Comparison of ENCODE assay signal across 15 cellular contexts in the genomic region with DNA sequence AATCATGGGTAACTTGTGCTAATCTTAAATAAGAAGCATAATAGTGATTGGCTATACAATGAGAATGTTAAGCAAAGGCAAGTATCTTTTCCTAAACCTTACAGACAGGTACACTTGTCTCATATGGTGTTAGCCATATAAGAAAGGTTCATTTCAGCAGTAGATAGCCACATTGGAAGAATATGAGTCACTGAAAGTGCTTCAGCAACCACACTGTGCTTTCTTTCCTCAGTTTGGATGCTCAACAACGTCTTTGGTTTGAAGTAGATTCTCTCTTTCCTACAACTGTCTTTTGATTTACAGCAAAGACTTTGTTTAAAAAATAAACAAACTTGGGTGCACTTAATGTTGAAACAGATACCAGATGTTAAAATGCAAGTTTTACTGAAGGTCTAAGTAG. TPM values are rescaled to one million over a fixed set of nuclear protein-coding genes. Genes with fewer than 3 reads are reported as not detected.
A peak's percentile ranks its signal among the peaks of the same experiment; 100 is the strongest.
DNase-seq lines count a peak whose midpoint lies in the region; ATAC-seq, FAIRE-seq and TF ChIP-seq lines count a peak whose summit lies in the region.
"Had no signal": no experiment of that assay in that cellular context is flagged by ENCODE, and none has a peak within 500 bp of the region (broad histone marks: within the 10 kb centered on the region; RNA-seq: fewer than 3 reads in every experiment).

No MANE protein-coding gene starts in this region.

- no peak overlapping the region for H2AFZ ChIP-seq in H1 (ENCODE audit: low read length)

- POLR2A ChIA-PET in H1 (lab: Charles Lee; ENCODE audit: partially characterized antibody) = no interaction called here

- H2BK20ac ChIP-seq in H1 (ENCODE audit: low read length) = no peak overlapping the region

- no peaks in the 10 kb centered on the region for H3K27me3 ChIP-seq in H1 (replicated peaks in 1 of 4; ENCODE audit: control insufficient read depth in 3 of 4, extremely low read depth in 1 of 4, insufficient read depth in 3 of 4, low read length in 3 of 4)
- no peaks in the 10 kb centered on the region for H3K27me3 ChIP-seq in foreskin keratinocyte
- H3K27me3 ChIP-seq: SJSA1, upper lobe of left lung had no signal

- H3K36me3 ChIP-seq in H1 (ENCODE audit: control insufficient read depth in 2 of 4, insufficient read depth in 4 of 4, low read length in 3 of 4) = peaks cover 0 to 3% (median 0%) of the 10 kb centered on the region in 4 experiments; a peak in 1 of 8 replicates
- H3K36me3 ChIP-seq: SJSA1, upper lobe of left lung had no signal

- no peak overlapping the region for H4K91ac ChIP-seq in H1 (replicated peaks; ENCODE audit: insufficient read length, low read length)

- no peak overlapping the region for H2BK5ac ChIP-seq in H1 (ENCODE audit: low read depth, low read length)

- no peak for TF ChIP-seq CTCF in H1 (IDR thresholded peaks at IDR 0.05; ENCODE audit: control extremely low read depth in 1 of 3, insufficient read depth in 1 of 3, low read depth in 1 of 3, low read length in 3 of 3)
- TF ChIP-seq CTCF in foreskin keratinocyte (conservative IDR thresholded peaks at IDR 0.05) = no peak

- peaks cover 1% of the 10 kb centered on the region; the same call in 1 of the 2 replicates for H3K79me1 ChIP-seq in H1 (ENCODE audit: low read depth, low read length)

- H3K27ac ChIP-seq in H1 (ENCODE audit: low read depth, low read length) = no peak overlapping the region
- H3K27ac ChIP-seq in foreskin keratinocyte = no peak overlapping the region
- H3K27ac ChIP-seq: SJSA1, upper lobe of left lung had no signal

- no peak overlapping the region for H3K56ac ChIP-seq in H1 (replicated peaks; ENCODE audit: insufficient read length, low read depth, low read length)

- H2BK12ac ChIP-seq in H1 (ENCODE audit: low read depth, low read length) = no peak overlapping the region

- H4K5ac ChIP-seq in H1 (ENCODE audit: insufficient read length, low read depth, low read length) = no peak overlapping the region

- H3K4ac ChIP-seq in H1 (replicated peaks; ENCODE audit: insufficient read length, low read depth, low read length) = no peak overlapping the region

- no peak overlapping the region for H2AK5ac ChIP-seq in H1 (ENCODE audit: low read depth, low read length)

- FAIRE-seq in H1 (lab: Jason Lieb, UNC) = peak; percentile 42

- no peak overlapping the region for H3K14ac ChIP-seq in H1 (ENCODE audit: insufficient read length)

- peaks cover 11 to 13% of the 10 kb centered on the region in 2 experiments for H3K9me3 ChIP-seq in H1 (ENCODE audit: insufficient read depth in 2 of 2, low read depth in 1 of 2, low read length in 1 of 2)

- CTCF ChIA-PET in H1 (lab: Charles Lee; ENCODE audit: partially characterized antibody) = no interaction called here

- no peak for TF ChIP-seq EP300 in H1 (IDR thresholded peaks at IDR 0.05; ENCODE audit: borderline replicate concordance in 1 of 2, low read depth in 2 of 2, low read length in 2 of 2)

- peak; percentile 58 for ATAC-seq in GM18870 (IDR thresholded peaks at IDR 0.05; ENCODE audit: unreplicated experiment)
- ATAC-seq in GM21447 (IDR thresholded peaks at IDR 0.05; ENCODE audit: unreplicated experiment) = peak; percentile 52
- peak; percentile 72 for ATAC-seq in HG03135 (IDR thresholded peaks at IDR 0.05; ENCODE audit: unreplicated experiment)
- no peak for ATAC-seq in foreskin keratinocyte

- DNase-seq in H1 (ENCODE audit: low read depth in 1 of 2, low spot score in 2 of 2) = no peak
- no peak for DNase-seq in stimulated activated naive CD4-positive, alpha-beta T cell treated with Interleukin-2 at 50 U/mL for 16 hours (lab: John Stamatoyannopoulos, UW)
- DNase-seq in foreskin keratinocyte = no peak
- DNase-seq in stimulated activated CD4-positive, alpha-beta T cell treated with anti-CD3 and anti-CD28 coated beads, Interleukin-4, amount 100 ng/mL, for 24 hours = no peak
- no peak for DNase-seq in CD1c-positive myeloid dendritic cell (ENCODE audit: extremely low spot score)
- DNase-seq: cortex of kidney; GF-D8; NCI-H226; nephron progenitor cell; stimulated activated CD4-positive, alpha-beta T cell treated with anti-CD3 and anti-CD28 coated beads, Interleukin-2, amount 100 ng/mL, for 24 hours; upper lobe of left lung had no signal

- H3K4me2 ChIP-seq in H1 (ENCODE audit: insufficient read depth in 1 of 2, low read depth in 2 of 2, low read length in 2 of 2) = no peak overlapping the region

- no peaks in the 10 kb centered on the region for H3K23me2 ChIP-seq in H1 (ENCODE audit: low read depth, low read length)

- TF ChIP-seq RAD21 in H1 (IDR thresholded peaks at IDR 0.05 in 1 of 2, conservative IDR thresholded peaks at IDR 0.05 in 1 of 2; ENCODE audit: low read depth in 2 of 2, low read length in 2 of 2) = no peak

- no peak overlapping the region for H3K23ac ChIP-seq in H1 (ENCODE audit: insufficient read length)

- no peak overlapping the region for H2BK120ac ChIP-seq in H1 (replicated peaks; ENCODE audit: low read depth, low read length)

- peaks cover 0 to 78% of the 10 kb centered on the region in 2 experiments; a peak in 2 of 4 replicates for H3K79me2 ChIP-seq in H1 (ENCODE audit: control insufficient read depth in 1 of 2, insufficient read depth in 2 of 2, low read length in 2 of 2)

- no peak overlapping the region for H4K8ac ChIP-seq in H1 (ENCODE audit: extremely low read depth, insufficient read depth, low read length)

- H3K9ac ChIP-seq in H1 (replicated peaks in 1 of 4; ENCODE audit: extremely low read depth in 1 of 4, low read depth in 3 of 4, low read length in 3 of 4) = no peak overlapping the region

- TF ChIP-seq POLR2A in H1 (IDR thresholded peaks at IDR 0.05; ENCODE audit: control extremely low read depth in 1 of 2, low read depth in 2 of 2, low read length in 2 of 2) = no peak

- 0 out of 7 replicates have a peak, but pooled peaks cover 0 to 3% (median 0%) of the 10 kb centered on the region in 4 experiments for H3K4me1 ChIP-seq in H1 (replicated peaks in 1 of 4; ENCODE audit: control insufficient read depth in 3 of 4, insufficient read depth in 4 of 4, low read length in 3 of 4)
- H3K4me1 ChIP-seq in foreskin keratinocyte = no peaks in the 10 kb centered on the region
- H3K4me1 ChIP-seq: SJSA1 had no signal

- 96% methylated on average over 1 of the region's 1 CpG; no CpG with 5 or more reads in 1 of the 2 experiments for WGBS in H1 (ENCODE audit: extremely low coverage in 1 of 2, insufficient coverage in 1 of 2, insufficient read length in 1 of 2, insufficient replicate concordance in 2 of 2, low coverage in 1 of 2, low lambda C conversion rate in 2 of 2, missing lambda C conversion rate in 1 of 2), 2 experiments

- H3K4me3 ChIP-seq in H1 (ENCODE audit: extremely low read depth in 1 of 4, insufficient read depth in 2 of 4, low read depth in 3 of 4, low read length in 4 of 4) = no peak overlapping the region
- H3K4me3 ChIP-seq: SJSA1, upper lobe of left lung had no signal

- H2BK15ac ChIP-seq in H1 (ENCODE audit: low read length) = no peak overlapping the region

- no peak overlapping the region for H3K18ac ChIP-seq in H1 (ENCODE audit: extremely low read depth, low read length)

- H4K20me1 ChIP-seq in H1 (replicated peaks in 1 of 2; ENCODE audit: control insufficient read depth in 1 of 2, insufficient read depth in 2 of 2, low read length in 2 of 2) = no peaks in the 10 kb centered on the region

TF ChIP-seq in H1, 55 proteins besides CTCF, POLR2A, EP300 and RAD21 (continues in another document):
- TF ChIP-seq, protein P1, sequence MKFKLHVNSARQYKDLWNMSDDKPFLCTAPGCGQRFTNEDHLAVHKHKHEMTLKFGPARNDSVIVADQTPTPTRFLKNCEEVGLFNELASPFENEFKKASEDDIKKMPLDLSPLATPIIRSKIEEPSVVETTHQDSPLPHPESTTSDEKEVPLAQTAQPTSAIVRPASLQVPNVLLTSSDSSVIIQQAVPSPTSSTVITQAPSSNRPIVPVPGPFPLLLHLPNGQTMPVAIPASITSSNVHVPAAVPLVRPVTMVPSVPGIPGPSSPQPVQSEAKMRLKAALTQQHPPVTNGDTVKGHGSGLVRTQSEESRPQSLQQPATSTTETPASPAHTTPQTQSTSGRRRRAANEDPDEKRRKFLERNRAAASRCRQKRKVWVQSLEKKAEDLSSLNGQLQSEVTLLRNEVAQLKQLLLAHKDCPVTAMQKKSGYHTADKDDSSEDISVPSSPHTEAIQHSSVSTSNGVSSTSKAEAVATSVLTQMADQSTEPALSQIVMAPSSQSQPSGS (IDR thresholded peaks at IDR 0.05; ENCODE audit: low read length) = no peak
- TF ChIP-seq, protein P2, sequence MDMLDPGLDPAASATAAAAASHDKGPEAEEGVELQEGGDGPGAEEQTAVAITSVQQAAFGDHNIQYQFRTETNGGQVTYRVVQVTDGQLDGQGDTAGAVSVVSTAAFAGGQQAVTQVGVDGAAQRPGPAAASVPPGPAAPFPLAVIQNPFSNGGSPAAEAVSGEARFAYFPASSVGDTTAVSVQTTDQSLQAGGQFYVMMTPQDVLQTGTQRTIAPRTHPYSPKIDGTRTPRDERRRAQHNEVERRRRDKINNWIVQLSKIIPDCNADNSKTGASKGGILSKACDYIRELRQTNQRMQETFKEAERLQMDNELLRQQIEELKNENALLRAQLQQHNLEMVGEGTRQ (IDR thresholded peaks at IDR 0.05; ENCODE audit: low read length) = no peak
- TF ChIP-seq HDAC2 (IDR thresholded peaks at IDR 0.05; ENCODE audit: borderline replicate concordance in 1 of 2, low read depth in 2 of 2, low read length in 2 of 2) = no peak
- no peak for TF ChIP-seq YY1 (IDR thresholded peaks at IDR 0.05; ENCODE audit: low read depth, low read length)
- no peak for TF ChIP-seq SIX5 (IDR thresholded peaks at IDR 0.05; ENCODE audit: low read depth, low read length)
- no peak for TF ChIP-seq HDAC6 (IDR thresholded peaks at IDR 0.05; ENCODE audit: low read depth, low read length)
- no peak for TF ChIP-seq SP2 (IDR thresholded peaks at IDR 0.05; ENCODE audit: low read length)
- no peak for TF ChIP-seq EZH2 (IDR thresholded peaks at IDR 0.05; ENCODE audit: low read depth, low read length, severe bottlenecking)
- TF ChIP-seq NANOG (IDR thresholded peaks at IDR 0.05; ENCODE audit: insufficient read depth, low read depth, low read length, poor library complexity, severe bottlenecking) = no peak
- no peak for TF ChIP-seq TBP (IDR thresholded peaks at IDR 0.05; ENCODE audit: low read depth, low read length)
- TF ChIP-seq JUN (IDR thresholded peaks at IDR 0.05; ENCODE audit: low read depth, low read length) = no peak

RNA-seq across cellular contexts. Expression of a gene that starts 8.9 kb away (rescaled TPM):
- total RNA-seq in H1 (2021; fragmentation: NEBNext Ultra II Directional; extraction: Animal tissue kit (Norgen Biotek cat#: 25700)) = 14.0 and 16.0 TPM in 2 replicates
- polyA plus RNA-seq in H1 (2011; rRNA removed) (2.6 and 3.6 TPM in 2 replicates), foreskin keratinocyte (2.4 and 2.5 TPM in 2 replicates)
- polyA plus RNA-seq in H1 (2011; cell fraction: cytosol; rRNA removed) = 4.4 TPM
- polyA plus RNA-seq in H1 (2011; cell fraction: nucleus; rRNA removed) = 4.8 TPM
- polyA plus RNA-seq in H1 (2012, experiment 1 of 2) = 3.2 to 5.5 TPM (median 3.7 TPM) in 4 replicates
- 0.24 TPM for polyA plus RNA-seq in H1 (2012, experiment 2 of 2)
- 5.8 TPM for polyA plus RNA-seq in H1 (2013, experiment 1 of 2)
- 5.1 TPM for polyA plus RNA-seq in H1 (2013, experiment 2 of 2)
- polyA minus RNA-seq in H1 (2011; rRNA and poly(A)+ RNA removed) = 15.0 and 15.7 TPM in 2 replicates
- polyA minus RNA-seq in H1 (2011; cell fraction: cytosol; rRNA and poly(A)+ RNA removed) = 9.9 TPM
- polyA minus RNA-seq in H1 (2011; cell fraction: nucleus; rRNA and poly(A)+ RNA removed) = 44.7 TPM
- total RNA-seq in foreskin keratinocyte = 9.7 and 13.4 TPM in 2 replicates
